In genomic region chr16:17470002-17470870, GRCh38 we compare ENCODE assay signal across 8 cellular contexts. TPM values are rescaled to one million over a fixed set of nuclear protein-coding genes. Genes with fewer than 3 reads are reported as not detected.
A peak's percentile ranks its signal among the peaks of the same experiment; 100 is the strongest.
DNase-seq lines count a peak whose midpoint lies in the region; ATAC-seq and TF ChIP-seq lines count a peak whose summit lies in the region.

No MANE protein-coding gene starts in this region.

- peak; percentile 57 for ATAC-seq in central memory CD8-positive, alpha-beta T cell (replicated peaks; ENCODE audit: extremely low read depth, poor library complexity, severe bottlenecking)
- peak; percentile 21 to 34 for ATAC-seq in lower lobe of right lung

- H3K4me3 Mint-ChIP-seq in T-helper 1 cell treated with Interleukin-12 subunit alpha and Interleukin-12 subunit beta and Interleukin-4 antibody, amounts not matched to agents 30 μg/mL and 1 μg/mL, for 36 hours = peak overlapping the region; percentile 96
- H3K4me3 Mint-ChIP-seq in central memory CD8-positive, alpha-beta T cell = peak overlapping the region; percentile 83

- H3K9me3 Mint-ChIP-seq in T-helper 1 cell treated with Interleukin-12 subunit alpha and Interleukin-12 subunit beta and Interleukin-4 antibody, amounts not matched to agents 30 μg/mL and 1 μg/mL, for 36 hours = no peaks in the 10 kb centered on the region
- H3K9me3 Mint-ChIP-seq in central memory CD8-positive, alpha-beta T cell = no peaks in the 10 kb centered on the region

- H3K27ac Mint-ChIP-seq in T-helper 1 cell treated with Interleukin-12 subunit alpha and Interleukin-12 subunit beta and Interleukin-4 antibody, amounts not matched to agents 30 μg/mL and 1 μg/mL, for 36 hours = peak overlapping the region; percentile 62
- peak overlapping the region; percentile 88 for H3K27ac Mint-ChIP-seq in central memory CD8-positive, alpha-beta T cell (ENCODE audit: low read depth)

- H3K27me3 Mint-ChIP-seq in T-helper 1 cell treated with Interleukin-12 subunit alpha and Interleukin-12 subunit beta and Interleukin-4 antibody, amounts not matched to agents 30 μg/mL and 1 μg/mL, for 36 hours (ENCODE audit: low read depth) = peaks cover 11% of the 10 kb centered on the region
- no peaks in the 10 kb centered on the region for H3K27me3 Mint-ChIP-seq in central memory CD8-positive, alpha-beta T cell

- peaks cover 57% of the 10 kb centered on the region for H3K4me1 Mint-ChIP-seq in T-helper 1 cell treated with Interleukin-12 subunit alpha and Interleukin-12 subunit beta and Interleukin-4 antibody, amounts not matched to agents 30 μg/mL and 1 μg/mL, for 36 hours (ENCODE audit: low read depth)
- peaks cover 57% of the 10 kb centered on the region for H3K4me1 Mint-ChIP-seq in central memory CD8-positive, alpha-beta T cell

- TF ChIP-seq CTCF in GM12864 (IDR thresholded peaks at IDR 0.05; ENCODE audit: low read depth, low read length, missing control alignments) (no peak), lower lobe of right lung (IDR thresholded peaks at IDR 0.05) (no peak)

- peaks cover 34% of the 10 kb centered on the region for H3K36me3 Mint-ChIP-seq in T-helper 1 cell treated with Interleukin-12 subunit alpha and Interleukin-12 subunit beta and Interleukin-4 antibody, amounts not matched to agents 30 μg/mL and 1 μg/mL, for 36 hours (ENCODE audit: low read depth)
- peaks cover 27% of the 10 kb centered on the region for H3K36me3 Mint-ChIP-seq in central memory CD8-positive, alpha-beta T cell (ENCODE audit: insufficient read depth)

- no peaks in the 10 kb centered on the region for H3K36me3 ChIP-seq in lower lobe of right lung

- DNase-seq in GM12864 (ENCODE audit: low read depth) = no peak
- DNase-seq in central memory CD8-positive, alpha-beta T cell (ENCODE audit: low spot score in 2 of 2) = no peak
- DNase-seq in lower lobe of right lung = no peak
- DNase-seq in substantia nigra (lab: John Stamatoyannopoulos, UW) = no peak
- no peak for DNase-seq in NCI-H226
- no peak for DNase-seq in DMS114 treated with DMSO at 0.1 percent for 48 hours (lab: John Stamatoyannopoulos, UW; ENCODE audit: unreplicated experiment)
- no peak for DNase-seq in NCI-H187 treated with DMSO at 0.1 percent for 48 hours (lab: John Stamatoyannopoulos, UW)

- peaks cover 35% of the 10 kb centered on the region for H3K4me1 ChIP-seq in lower lobe of right lung

- H3K27ac ChIP-seq in lower lobe of right lung = peak overlapping the region; percentile 56
- peak overlapping the region; percentile 26 for H3K27ac ChIP-seq in substantia nigra (ENCODE audit: low read depth, low read length, poor library complexity, severe bottlenecking)

- H3K9me3 ChIP-seq in lower lobe of right lung = no peaks in the 10 kb centered on the region

- H3K4me3 ChIP-seq in GM12864 (ENCODE audit: low read depth, low read length) (peak overlapping the region; percentile 66), lower lobe of right lung (peak overlapping the region; percentile 68)

- H3K27me3 ChIP-seq in lower lobe of right lung (ENCODE audit: low read depth) = peaks cover 24% of the 10 kb centered on the region

- intact Hi-C loops in lower lobe of right lung (cut with DNase I) = no loop called here

RNA-seq across cellular contexts. Expression of gene XYLT1, which starts 0.5 kb away (rescaled TPM):
- total RNA-seq in lower lobe of right lung = 9.0 TPM
